In genomic region chr16:56667581-56668571, GRCh38 we compare ENCODE assay signal across 8 cellular contexts. TPM values are rescaled to one million over a fixed set of nuclear protein-coding genes. Genes with fewer than 3 reads are reported as not detected.
DNase-seq lines count a peak whose midpoint lies in the region; ATAC-seq and TF ChIP-seq lines count a peak whose summit lies in the region.

MT1G (minus strand) TSS chr16:56668065; CDS start chr16:56667993, 72 bp downstream.

- no peaks in the 10 kb centered on the region for H3K36me3 ChIP-seq in IMR-90 (ENCODE audit: control insufficient read depth, insufficient read depth, low read length)
- H3K36me3 ChIP-seq in effector memory CD4-positive, alpha-beta T cell (ENCODE audit: control insufficient read depth, insufficient read depth, low read length): no peaks in the 10 kb centered on the region

- peaks cover 2% of the 10 kb centered on the region for H3K9me1 ChIP-seq in IMR-90 (ENCODE audit: insufficient read depth, low read length)

- dilution Hi-C loops in IMR-90 (cut with HindIII; ENCODE audit: low sequenced_read_pairs, unreplicated experiment): no loop called here

- H3K4me1 ChIP-seq in IMR-90 (ENCODE audit: control insufficient read depth, insufficient read depth, low read length): peaks cover 13% of the 10 kb centered on the region
- H3K4me1 ChIP-seq in effector memory CD4-positive, alpha-beta T cell (ENCODE audit: control insufficient read depth, insufficient read depth, low read length, poor library complexity, severe bottlenecking): peaks cover 4% of the 10 kb centered on the region

- no peak within 1 kb of the TSS for H3K27ac ChIP-seq in IMR-90 (ENCODE audit: insufficient read depth, low read length)
- no peak within 1 kb of the TSS for H3K27ac ChIP-seq in effector memory CD4-positive, alpha-beta T cell (ENCODE audit: insufficient read depth, low read length, poor library complexity, severe bottlenecking)

- no peak within 1 kb of the TSS for H3K27ac Mint-ChIP-seq in activated CD8-positive, alpha-beta memory T cell treated with anti-CD3 and anti-CD28 coated beads, Interleukin-2, amount 10 ng/mL, durations not matched to agents 7 days and 5 days
- H3K27ac Mint-ChIP-seq in osteocyte (ENCODE audit: unreplicated experiment): no peak within 1 kb of the TSS

- H3K79me1 ChIP-seq in IMR-90 (ENCODE audit: low read depth in 1 of 2, low read length in 2 of 2): no peaks in the 10 kb centered on the region

- H3K56ac ChIP-seq in IMR-90 (ENCODE audit: extremely low read depth, insufficient read depth, low read length): no peak within 1 kb of the TSS

- H3K27me3 ChIP-seq in IMR-90 (ENCODE audit: control insufficient read depth, insufficient read depth, low read length): peaks cover 71% of the 10 kb centered on the region
- peaks cover 25% of the 10 kb centered on the region for H3K27me3 ChIP-seq in effector memory CD4-positive, alpha-beta T cell (replicated peaks; ENCODE audit: control insufficient read depth, insufficient read depth, low read length, poor library complexity, severe bottlenecking)

- H2BK20ac ChIP-seq in IMR-90 (ENCODE audit: low read depth, low read length): no peak within 1 kb of the TSS

- H3K4me1 Mint-ChIP-seq in activated CD8-positive, alpha-beta memory T cell treated with anti-CD3 and anti-CD28 coated beads, Interleukin-2, amount 10 ng/mL, durations not matched to agents 7 days and 5 days: peaks cover 34% of the 10 kb centered on the region
- peaks cover 2% of the 10 kb centered on the region for H3K4me1 Mint-ChIP-seq in osteocyte (ENCODE audit: unreplicated experiment)

- H2AFZ ChIP-seq in IMR-90 (replicated peaks; ENCODE audit: low read length, poor library complexity): peak within 1 kb of the TSS; percentile 33

- BruUV-seq in IMR-90 (replicated peaks; lab: Mats Ljungman, UMichigan): no TSS peak

- H4K5ac ChIP-seq in IMR-90 (ENCODE audit: low read depth, low read length): no peak within 1 kb of the TSS

- ATAC-seq in IMR-90 (ENCODE audit: low read depth) (peak; percentile 46), left ventricle myocardium superior (peak; percentile 91), HG02642 (IDR thresholded peaks at IDR 0.05; ENCODE audit: poor library complexity, unreplicated experiment) (no peak)
- peak; percentile 83 for ATAC-seq in activated CD8-positive, alpha-beta memory T cell treated with anti-CD3 and anti-CD28 coated beads, Interleukin-2, amount 10 ng/mL, durations not matched to agents 7 days and 5 days

- H3K4me2 ChIP-seq in IMR-90 (ENCODE audit: low read depth, low read length): no peak within 1 kb of the TSS

- no peak within 1 kb of the TSS for H3K4me3 ChIP-seq in IMR-90 (ENCODE audit: insufficient read depth, low read depth, low read length)
- H3K4me3 ChIP-seq in effector memory CD4-positive, alpha-beta T cell (ENCODE audit: insufficient read depth, low read depth, low read length, poor library complexity, severe bottlenecking): no peak within 1 kb of the TSS

- H3K4ac ChIP-seq in IMR-90 (ENCODE audit: low read depth, low read length): no peak within 1 kb of the TSS

- H2BK15ac ChIP-seq in IMR-90 (ENCODE audit: low read depth, low read length): no peak within 1 kb of the TSS

- no peak within 1 kb of the TSS for H3K18ac ChIP-seq in IMR-90 (ENCODE audit: low read depth, low read length)

- H3K9me3 ChIP-seq in IMR-90 (ENCODE audit: control insufficient read depth, insufficient read depth, low read length): no peaks in the 10 kb centered on the region
- no peaks in the 10 kb centered on the region for H3K9me3 ChIP-seq in effector memory CD4-positive, alpha-beta T cell (ENCODE audit: control insufficient read depth, low read length)

- no peak within 1 kb of the TSS for H4K8ac ChIP-seq in IMR-90 (ENCODE audit: low read depth in 2 of 2, low read length in 2 of 2)

- H3K23ac ChIP-seq in IMR-90 (ENCODE audit: low read depth, low read length): no peak within 1 kb of the TSS

- no peak within 1 kb of the TSS for H4K91ac ChIP-seq in IMR-90 (ENCODE audit: insufficient read depth, low read depth, low read length)

- TF ChIP-seq RAD21 in IMR-90 (IDR thresholded peaks at IDR 0.05; ENCODE audit: low read length): no peak

- TF ChIP-seq CTCF in IMR-90 (conservative IDR thresholded peaks at IDR 0.05; ENCODE audit: low read depth, low read length): no peak
- no peak for TF ChIP-seq CTCF in osteocyte (IDR thresholded peaks at IDR 0.05)

- 0 out of 2 replicates have a peak within 1 kb of the TSS, but pooled peaks have one; percentile 28 for H2AK5ac ChIP-seq in IMR-90 (ENCODE audit: low read depth, low read length)

- no peak for DNase-seq in IMR-90
- no peak for DNase-seq in activated CD8-positive, alpha-beta memory T cell treated with anti-CD3 and anti-CD28 coated beads, Interleukin-2, amount 10 ng/mL, durations not matched to agents 7 days and 5 days
- peak; percentile 76 for DNase-seq in left ventricle myocardium superior
- DNase-seq in stimulated activated CD4-positive, alpha-beta T cell treated with anti-CD3 and anti-CD28 coated beads, Interleukin-1b, Interleukin-23, amount 100 ng/mL, for 48 hours: peak; percentile 50
- DNase-seq in NCI-H187 treated with DMSO at 0.1 percent for 48 hours (lab: John Stamatoyannopoulos, UW): no peak
- DNase-seq in effector memory CD4-positive, alpha-beta T cell: no peak
- DNase-seq in osteocyte (ENCODE audit: extremely low spot score, unreplicated experiment): no peak

- no peak for TF ChIP-seq POLR2A in IMR-90 (IDR thresholded peaks at IDR 0.05; ENCODE audit: low read depth, low read length)

- no peaks in the 10 kb centered on the region for H3K36me3 Mint-ChIP-seq in activated CD8-positive, alpha-beta memory T cell treated with anti-CD3 and anti-CD28 coated beads, Interleukin-2, amount 10 ng/mL, durations not matched to agents 7 days and 5 days
- H3K36me3 Mint-ChIP-seq in osteocyte (ENCODE audit: unreplicated experiment): no peaks in the 10 kb centered on the region

- no peak within 1 kb of the TSS for H2AK9ac ChIP-seq in IMR-90 (replicated peaks; ENCODE audit: low read depth, low read length, poor library complexity)

- H3K9me3 Mint-ChIP-seq in activated CD8-positive, alpha-beta memory T cell treated with anti-CD3 and anti-CD28 coated beads, Interleukin-2, amount 10 ng/mL, durations not matched to agents 7 days and 5 days (ENCODE audit: low read depth): no peaks in the 10 kb centered on the region
- no peaks in the 10 kb centered on the region for H3K9me3 Mint-ChIP-seq in osteocyte (ENCODE audit: unreplicated experiment)

- CTCF ChIA-PET in IMR-90 (lab: Yijun Ruan, JAX): no interaction called here
- CTCF ChIA-PET in activated CD8-positive, alpha-beta memory T cell treated with anti-CD3 and anti-CD28 coated beads, Interleukin-2, amount 10 ng/mL, durations not matched to agents 7 days and 5 days (lab: Charles Lee): interaction anchor here (0.8 to 1.2 kb wide), 2 partner anchors 8 to 34 kb away, joined by 3 read pairs; no protein-coding TSS in a partner anchor

- no peak within 1 kb of the TSS for H2BK5ac ChIP-seq in IMR-90 (ENCODE audit: low read depth, low read length, poor library complexity, severe bottlenecking)

- no peak within 1 kb of the TSS for H3K14ac ChIP-seq in IMR-90 (replicated peaks; ENCODE audit: low read depth, low read length)

- POLR2A ChIA-PET in IMR-90 (lab: Charles Lee; ENCODE audit: unreplicated experiment): no interaction called here

- 0 out of 2 replicates have a peak, but pooled peaks cover 1% of the 10 kb centered on the region for H4K20me1 ChIP-seq in IMR-90 (ENCODE audit: insufficient read depth, low read length)

- no peak within 1 kb of the TSS for H3K9ac ChIP-seq in IMR-90 (ENCODE audit: low read depth, low read length)

- WGBS in IMR-90 (ENCODE audit: extremely low coverage in 2 of 2, insufficient read length in 1 of 2), 2 experiments: 9% methylated on average over 27 of the region's 46 CpGs; no CpG with 5 or more reads in 1 of the 2 experiments

- peaks cover 72% of the 10 kb centered on the region for H3K27me3 Mint-ChIP-seq in activated CD8-positive, alpha-beta memory T cell treated with anti-CD3 and anti-CD28 coated beads, Interleukin-2, amount 10 ng/mL, durations not matched to agents 7 days and 5 days
- H3K27me3 Mint-ChIP-seq in osteocyte (ENCODE audit: unreplicated experiment): peaks cover 57% of the 10 kb centered on the region

- peak within 1 kb of the TSS; percentile 14 for H3K4me3 Mint-ChIP-seq in activated CD8-positive, alpha-beta memory T cell treated with anti-CD3 and anti-CD28 coated beads, Interleukin-2, amount 10 ng/mL, durations not matched to agents 7 days and 5 days
- no peak within 1 kb of the TSS for H3K4me3 Mint-ChIP-seq in osteocyte (ENCODE audit: unreplicated experiment)

- in situ Hi-C loops in IMR-90 (cut with MboI; ENCODE audit: low sequenced_read_pairs): no loop called here

- no peak within 1 kb of the TSS for H2BK120ac ChIP-seq in IMR-90 (ENCODE audit: low read depth, low read length)

- intact Hi-C loops in IMR-90 (cut with micrococcal nuclease) (no loop called here), left ventricle myocardium superior (cut with micrococcal nuclease) (no loop called here)

TF ChIP-seq in IMR-90, 13 proteins besides CTCF, POLR2A, EP300 and RAD21 (continues in another document):
- TF ChIP-seq CEBPB (IDR thresholded peaks at IDR 0.05; ENCODE audit: low read depth, low read length) (no peak), BHLHE40 (IDR thresholded peaks at IDR 0.05; ENCODE audit: low read depth, low read length) (no peak), RCOR1 (IDR thresholded peaks at IDR 0.05; ENCODE audit: insufficient replicate concordance, low read length) (no peak), MXI1 (IDR thresholded peaks at IDR 0.05; ENCODE audit: borderline replicate concordance, low read depth, low read length) (no peak), FOS (IDR thresholded peaks at IDR 0.05; ENCODE audit: low read depth, low read length) (no peak), ELK1 (IDR thresholded peaks at IDR 0.05; ENCODE audit: borderline replicate concordance, low read depth, low read length) (no peak)

RNA-seq across cellular contexts. Expression of gene MT1G, which starts in this region (rescaled TPM):
- total RNA-seq in IMR-90 (2012; rRNA removed) (not detected in 2 replicates), left ventricle myocardium superior (not detected), osteocyte (not detected in 2 replicates)
- polyA plus RNA-seq in IMR-90 (2012; rRNA removed): 0.48 and 0.56 TPM in 2 replicates
- polyA plus RNA-seq in IMR-90 (2012; cell fraction: cytosol; rRNA removed): 0.62 TPM in 1 of 2 replicates, not detected in the other
- not detected in 2 replicates for polyA plus RNA-seq in IMR-90 (2012; cell fraction: nucleus; rRNA removed; ENCODE audit: low replicate concordance)
- total RNA-seq in activated CD8-positive, alpha-beta memory T cell treated with anti-CD3 and anti-CD28 coated beads, Interleukin-2, amount 10 ng/mL, durations not matched to agents 7 days and 5 days: 1 to 10 TPM; 2.8 to 3.4 TPM

Comparison
In these comparisons a context has a peak if more than half of its experiments do, and no peak if none do; other contexts are left out.
1. Peak in ATAC-seq in IMR-90; RNA of the gene not detected or under 1 TPM.
2. Peak in DNase-seq and ATAC-seq in left ventricle myocardium superior; RNA of the gene not detected or under 1 TPM.